ENCODE assay signal across 17 cellular contexts in the genomic region with DNA sequence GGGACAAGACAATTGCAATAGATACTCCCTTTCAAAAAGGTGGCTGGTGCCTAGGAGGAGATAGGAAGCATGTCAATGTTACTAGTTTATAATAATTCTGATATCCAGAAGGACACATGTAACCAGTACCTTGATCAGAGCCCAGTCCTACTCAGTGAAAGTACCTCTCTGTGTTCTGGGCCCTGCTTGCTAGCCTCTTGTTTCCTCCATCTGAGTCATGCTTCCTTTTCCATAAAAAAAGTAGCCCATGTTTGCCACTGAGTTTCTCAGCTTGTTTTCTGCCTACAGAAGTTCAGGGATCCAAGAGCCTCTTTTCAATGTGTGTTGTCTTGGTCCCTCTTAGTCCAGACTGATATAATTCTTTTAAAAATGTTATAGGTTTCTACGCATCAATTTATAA.
DNase-seq lines count a peak whose midpoint lies in the region; TF ChIP-seq lines count a peak whose summit lies in the region.
"Had no signal": no experiment of that assay in that cellular context is flagged by ENCODE, and none has a peak within 500 bp of the region (broad histone marks: within the 10 kb centered on the region; RNA-seq: fewer than 3 reads in every experiment).

No MANE protein-coding gene starts in this region.

- H3K9ac ChIP-seq in Loucy (ENCODE audit: low read depth, low read length, poor library complexity, severe bottlenecking): no peak overlapping the region
- no peak overlapping the region for H3K9ac ChIP-seq in MM.1S (ENCODE audit: low read length)

- DNase-seq in DMS53 (lab: John Stamatoyannopoulos, UW): peak; percentile 14
- no peak for DNase-seq in DMS53 treated with DMSO at 0.1 percent for 48 hours (lab: John Stamatoyannopoulos, UW; ENCODE audit: unreplicated experiment)
- peak; percentile 45 to 83 for DNase-seq in dermis microvascular lymphatic vessel endothelial cell (ENCODE audit: low read depth in 2 of 2)
- DNase-seq in osteoblast (ENCODE audit: insufficient read length, low spot score, missing footprints): peak; percentile 47
- DNase-seq in activated naive CD4-positive, alpha-beta T cell treated with Interleukin-2 at 50 U/mL for 16 hours: no peak
- DNase-seq in NCI-H446 (lab: John Stamatoyannopoulos, UW): no peak
- DNase-seq in MM.1S: no peak
- DNase-seq: activated CD4-positive, alpha-beta memory T cell treated with anti-CD3 and anti-CD28 coated beads, Interleukin-2, amount 10 ng/mL, durations not matched to agents 7 days and 5 days; activated T-cell treated with anti-CD3 and anti-CD28 coated beads, Interleukin-2, amount 50 U/mL, for 24 hours; right cardiac atrium; RPMI8226; stimulated activated naive CD8-positive, alpha-beta T cell treated with anti-CD3 and anti-CD28 coated beads, Interleukin-15, Interleukin-2, amounts not matched to agents 100 U/mL and 50 U/mL, for 24 hours; trophoblast cell had no signal

- H3F3A ChIP-seq in Loucy (ENCODE audit: low read depth) (no peaks in the 10 kb centered on the region; the same call in 1 of the 2 replicates), MM.1S (ENCODE audit: insufficient read depth, low read length) (no peaks in the 10 kb centered on the region)

- peaks cover 10% of the 10 kb centered on the region for H3K9me3 ChIP-seq in Loucy (ENCODE audit: insufficient read depth, low read depth, low read length)
- H3K9me3 ChIP-seq in osteoblast (ENCODE audit: low read depth, low read length): peaks cover 3% of the 10 kb centered on the region
- H3K9me3 ChIP-seq in MM.1S (replicated peaks; ENCODE audit: insufficient read depth, low read length): no peaks in the 10 kb centered on the region

- no peak overlapping the region for H2AFZ ChIP-seq in Loucy (ENCODE audit: low read length)
- no peak overlapping the region for H2AFZ ChIP-seq in osteoblast (ENCODE audit: low read length)
- H2AFZ ChIP-seq in MM.1S (ENCODE audit: low read length): no peak overlapping the region

- H4K20me1 ChIP-seq in Loucy (ENCODE audit: insufficient read depth, low read length, poor library complexity, severe bottlenecking) (peaks cover 7% of the 10 kb centered on the region), osteoblast (ENCODE audit: insufficient read depth, low read length) (no peaks in the 10 kb centered on the region), MM.1S (ENCODE audit: insufficient read depth, low read length) (no peaks in the 10 kb centered on the region)

- peaks cover 58% of the 10 kb centered on the region for H3K4me1 ChIP-seq in Loucy (ENCODE audit: insufficient read depth, low read length, poor library complexity, severe bottlenecking)
- no peaks in the 10 kb centered on the region for H3K4me1 ChIP-seq in osteoblast (ENCODE audit: insufficient read depth, low read length)
- H3K4me1 ChIP-seq in MM.1S (ENCODE audit: low read length): no peaks in the 10 kb centered on the region

- H3K79me2 ChIP-seq in Loucy (ENCODE audit: insufficient read depth, low read length) (peaks cover 81% of the 10 kb centered on the region), osteoblast (ENCODE audit: insufficient read depth, low read length) (no peaks in the 10 kb centered on the region), MM.1S (ENCODE audit: low read length) (peaks cover 17% of the 10 kb centered on the region)

- no peak for TF ChIP-seq CTCF in Loucy (conservative IDR thresholded peaks at IDR 0.05; ENCODE audit: low read length)
- no peak for TF ChIP-seq CTCF in osteoblast (IDR thresholded peaks at IDR 0.05; ENCODE audit: extremely low read depth, low read depth, low read length)
- no peak for TF ChIP-seq CTCF in MM.1S (IDR thresholded peaks at IDR 0.05; ENCODE audit: low read length)

- peak overlapping the region; percentile 48 for H3K4me2 ChIP-seq in Loucy (ENCODE audit: low read depth, low read length, poor library complexity, severe bottlenecking)
- no peak overlapping the region for H3K4me2 ChIP-seq in osteoblast (ENCODE audit: insufficient read depth, low read length)
- H3K4me2 ChIP-seq in MM.1S (ENCODE audit: low read depth, low read length): no peak overlapping the region

- H3K9me2 ChIP-seq in Loucy (replicated peaks; ENCODE audit: low read depth, low read length) (no peaks in the 10 kb centered on the region), MM.1S (replicated peaks; ENCODE audit: insufficient read depth, low read length) (no peaks in the 10 kb centered on the region)

- no peak overlapping the region for H3K4me3 ChIP-seq in Loucy (ENCODE audit: low read length, poor library complexity, severe bottlenecking)
- no peak overlapping the region for H3K4me3 ChIP-seq in osteoblast (ENCODE audit: insufficient read depth, low read length)
- H3K4me3 ChIP-seq in MM.1S (ENCODE audit: low read length): no peak overlapping the region

- H3K27me3 ChIP-seq in Loucy (ENCODE audit: insufficient read depth, low read length, poor library complexity, severe bottlenecking): no peaks in the 10 kb centered on the region
- no peaks in the 10 kb centered on the region for H3K27me3 ChIP-seq in osteoblast (ENCODE audit: insufficient read depth, low read length)
- no peaks in the 10 kb centered on the region for H3K27me3 ChIP-seq in MM.1S (replicated peaks; ENCODE audit: insufficient read depth, low read length)

- H3K36me3 ChIP-seq in Loucy (ENCODE audit: insufficient read depth, low read length) (peaks cover 41% of the 10 kb centered on the region), osteoblast (ENCODE audit: insufficient read depth, low read length) (no peaks in the 10 kb centered on the region), MM.1S (replicated peaks; ENCODE audit: insufficient read depth, low read length) (peaks cover 9% of the 10 kb centered on the region; the same call in 1 of the 2 replicates)

- no peak overlapping the region for H3K27ac ChIP-seq in osteoblast (ENCODE audit: low read depth, low read length)
- no peak overlapping the region for H3K27ac ChIP-seq in MM.1S (ENCODE audit: low read length)
- H3K27ac ChIP-seq: 22Rv1, C4-2B, VCaP had no signal

Comparison
In these comparisons a context has a peak if more than half of its experiments do, and no peak if none do; other contexts are left out.
1. DNase-seq: peak in DMS53 (single experiment), dermis microvascular lymphatic vessel endothelial cell (2 of 2) and osteoblast (single experiment); none in DMS53 treated with DMSO at 0.1 percent for 48 hours (single experiment), activated naive CD4-positive, alpha-beta T cell treated with Interleukin-2 at 50 U/mL for 16 hours (single experiment), NCI-H446 (0 of 2) and MM.1S (single experiment).